19 cellular contexts compared by ENCODE assay signal in the genomic region with DNA sequence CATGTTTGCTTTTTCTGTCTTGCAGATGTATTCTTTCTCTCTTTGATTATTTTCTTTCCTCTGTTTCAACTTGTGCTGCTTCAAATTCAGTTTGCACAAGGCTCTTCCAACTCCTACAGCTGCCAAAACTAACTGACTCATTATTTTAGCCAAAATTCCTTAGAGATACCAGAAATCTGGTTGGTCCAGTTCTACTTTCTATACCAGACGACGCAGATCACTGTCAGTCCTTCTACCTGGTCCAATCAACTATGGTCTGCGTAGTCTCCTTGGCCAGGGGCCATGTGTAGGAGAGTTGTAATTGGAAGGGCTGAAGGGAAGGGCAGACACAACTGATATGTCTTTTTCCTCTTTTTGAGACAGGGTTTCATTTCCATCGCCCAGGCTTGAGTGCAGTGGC. TPM values are rescaled to one million over a fixed set of nuclear protein-coding genes. Genes with fewer than 3 reads are reported as not detected.
DNase-seq lines count a peak whose midpoint lies in the region; ATAC-seq, FAIRE-seq and TF ChIP-seq lines count a peak whose summit lies in the region.
"Had no signal": no experiment of that assay in that cellular context is flagged by ENCODE, and none has a peak within 500 bp of the region (broad histone marks: within the 10 kb centered on the region; RNA-seq: fewer than 3 reads in every experiment).

No MANE protein-coding gene starts in this region.

- intact Hi-C loops in K562 (cut with micrococcal nuclease), result no loop called here
- intact Hi-C loops in heart right ventricle (cut with DNase I), result loop anchor here in 3 of 10 donors (10.0 kb wide), 1 partner anchor 52 kb away; a partner anchor contains a TSS

- BruUV-seq in K562 (replicated peaks; lab: Mats Ljungman, UMichigan), result no TSS peak

- in situ Hi-C loops in K562 (cut with MboI), result no loop called here

- 36% methylated on average over 4 of the region's 4 CpGs for WGBS in K562 (ENCODE audit: insufficient coverage, low coverage, missing lambda C conversion rate)
- 59 to 72% methylated on average over 4 of the region's 4 CpGs for WGBS in heart right ventricle, 2 donors
- WGBS in suprapubic skin, result 37% methylated on average over 4 of the region's 4 CpGs

- H3K4me2 ChIP-seq in K562 (ENCODE audit: insufficient read depth, low read length), result no peak overlapping the region

- H3K27me3 ChIP-seq in K562 (ENCODE audit: control insufficient read depth in 2 of 2, insufficient read depth in 2 of 2, low read length in 2 of 2), result no peaks in the 10 kb centered on the region
- H3K27me3 ChIP-seq in heart right ventricle, result no peaks in the 10 kb centered on the region
- H3K27me3 ChIP-seq in suprapubic skin, result no peaks in the 10 kb centered on the region

- CTCF ChIA-PET in K562 (lab: Yijun Ruan, JAX; ENCODE audit: low intra/inter-chr PET ratio), result no interaction called here

- no peak overlapping the region; the same call in 2 of the 3 replicates for H3K27ac ChIP-seq in K562 (ENCODE audit: extremely low read depth, low read depth, low read length)
- H3K27ac ChIP-seq in heart right ventricle, result peak overlapping the region in 2 of 10 donors; percentile 1 to 19
- H3K27ac ChIP-seq in suprapubic skin, result peak overlapping the region; percentile 79

- TF ChIP-seq EP300 in K562 (IDR thresholded peaks at IDR 0.05; ENCODE audit: low read length), result no peak
- no peak for TF ChIP-seq EP300 in suprapubic skin (IDR thresholded peaks at IDR 0.05)

- TF ChIP-seq CTCF in K562 (IDR thresholded peaks at IDR 0.05 in 2 of 3, conservative IDR thresholded peaks at IDR 0.05 in 1 of 3; ENCODE audit: insufficient read depth in 2 of 3, low read depth in 1 of 3, low read length in 3 of 3) (no peak), heart right ventricle (IDR thresholded peaks at IDR 0.05) (no peak), suprapubic skin (IDR thresholded peaks at IDR 0.05) (no peak)

- no peaks in the 10 kb centered on the region for H3K9me1 ChIP-seq in K562 (ENCODE audit: control insufficient read depth, insufficient read depth, low read length)

- no peak overlapping the region for H3K9ac ChIP-seq in K562 (ENCODE audit: insufficient read depth in 1 of 2, low read depth in 2 of 2, low read length in 2 of 2)

- TF ChIP-seq POLR2A in K562 (conservative IDR thresholded peaks at IDR 0.05), result no peak
- no peak for TF ChIP-seq POLR2A in suprapubic skin (IDR thresholded peaks at IDR 0.05)

- DNase-seq in OCI-M1 (lab: John Stamatoyannopoulos, UW) (peak; percentile 100), K562 (ENCODE audit: extremely low read depth in 1 of 4, low spot score in 3 of 4) (no peak), heart right ventricle (no peak), suprapubic skin (ENCODE audit: low spot score in 2 of 2) (no peak), NCI-H2227 treated with DMSO at 0.1 percent for 48 hours (lab: John Stamatoyannopoulos, UW) (no peak), amniotic stem cell (lab: John Stamatoyannopoulos, UW) (no peak)
- DNase-seq in activated T-cell treated with anti-CD3 and anti-CD28 coated beads, Interleukin-2, amount 50 U/mL, for 1 hour, result no peak
- DNase-seq: activated CD8-positive, alpha-beta T cell treated with anti-CD3 and anti-CD28 coated beads, Interleukin-2, amount 10 ng/mL, durations not matched to agents 7 days and 5 days; activated effector memory CD4-positive, alpha-beta T cell treated with Interleukin-2 at 50 U/mL for 16 hours; amygdala; C1 segment of cervical spinal cord; cortex of kidney; DMS153; HFFc6; NCI-H1417 had no signal

- POLR2A ChIA-PET in K562 (lab: Yijun Ruan, JAX), result interaction anchor here (0.5 to 1.0 kb wide), 2 partner anchors 8 to 30 kb away, joined by 4 read pairs; no protein-coding TSS in a partner anchor

- peaks cover 0 to 17% of the 10 kb centered on the region in 2 experiments; a peak in 2 of 5 replicates for H3K4me1 ChIP-seq in K562 (replicated peaks in 1 of 2; ENCODE audit: control insufficient read depth in 2 of 2, insufficient read depth in 2 of 2, low read length in 2 of 2)
- peaks cover 0 to 42% (median 32%) of the 10 kb centered on the region in 9 donors for H3K4me1 ChIP-seq in heart right ventricle
- peaks cover 59% of the 10 kb centered on the region for H3K4me1 ChIP-seq in suprapubic skin

- no peaks in the 10 kb centered on the region for H3K9me3 ChIP-seq in K562 (replicated peaks; ENCODE audit: control insufficient read depth, insufficient read depth, low read depth, low read length)
- no peaks in the 10 kb centered on the region for H3K9me3 ChIP-seq in heart right ventricle
- no peaks in the 10 kb centered on the region for H3K9me3 ChIP-seq in suprapubic skin

- H3K36me3 ChIP-seq in K562 (ENCODE audit: control insufficient read depth, insufficient read depth, low read length), result no peaks in the 10 kb centered on the region
- no peaks in the 10 kb centered on the region for H3K36me3 ChIP-seq in heart right ventricle
- H3K36me3 ChIP-seq in suprapubic skin, result no peaks in the 10 kb centered on the region

- H2AFZ ChIP-seq in K562 (ENCODE audit: low read depth, low read length), result no peak overlapping the region

- no peak; the same call in 2 of the 3 replicates for ATAC-seq in K562
- peak in 6 of 8 donors; percentile 23 to 64 (median 56) for ATAC-seq in heart right ventricle
- ATAC-seq: activated CD8-positive, alpha-beta T cell treated with anti-CD3 and anti-CD28 coated beads, Interleukin-2, amount 10 ng/mL, durations not matched to agents 7 days and 5 days; natural killer cell treated with Interleukin-12 subunit alpha and Interleukin-12 subunit beta and Interleukin-15 and Interleukin-18, amount 100 ng/mL, for 72 hours had no signal

- H4K20me1 ChIP-seq in K562 (replicated peaks; ENCODE audit: control insufficient read depth, insufficient read depth, low read length), result no peaks in the 10 kb centered on the region

- TF ChIP-seq RAD21 in K562 (CRISPR knock-in tag; conservative IDR thresholded peaks at IDR 0.05 in 1 of 2, IDR thresholded peaks at IDR 0.05 in 1 of 2), result no peak

- H3K4me3 ChIP-seq in K562 (no peak overlapping the region), heart right ventricle (no peak overlapping the region), suprapubic skin (no peak overlapping the region)

- FAIRE-seq in K562 (lab: Jason Lieb, UNC), result no peak
- FAIRE-seq: GM18507, GM19239, TTC549 had no signal

- H3K79me2 ChIP-seq in K562 (ENCODE audit: control insufficient read depth, insufficient read depth, low read length), result no peaks in the 10 kb centered on the region; the same call in 2 of the 3 replicates

TF ChIP-seq in K562, 482 proteins besides CTCF, POLR2A, EP300 and RAD21:
- TF ChIP-seq, protein P1, sequence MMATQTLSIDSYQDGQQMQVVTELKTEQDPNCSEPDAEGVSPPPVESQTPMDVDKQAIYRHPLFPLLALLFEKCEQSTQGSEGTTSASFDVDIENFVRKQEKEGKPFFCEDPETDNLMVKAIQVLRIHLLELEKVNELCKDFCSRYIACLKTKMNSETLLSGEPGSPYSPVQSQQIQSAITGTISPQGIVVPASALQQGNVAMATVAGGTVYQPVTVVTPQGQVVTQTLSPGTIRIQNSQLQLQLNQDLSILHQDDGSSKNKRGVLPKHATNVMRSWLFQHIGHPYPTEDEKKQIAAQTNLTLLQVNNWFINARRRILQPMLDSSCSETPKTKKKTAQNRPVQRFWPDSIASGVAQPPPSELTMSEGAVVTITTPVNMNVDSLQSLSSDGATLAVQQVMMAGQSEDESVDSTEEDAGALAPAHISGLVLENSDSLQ (IDR thresholded peaks at IDR 0.05), result peak; percentile 37; the same call in 1 of the 2 replicates
- TF ChIP-seq, protein P2, sequence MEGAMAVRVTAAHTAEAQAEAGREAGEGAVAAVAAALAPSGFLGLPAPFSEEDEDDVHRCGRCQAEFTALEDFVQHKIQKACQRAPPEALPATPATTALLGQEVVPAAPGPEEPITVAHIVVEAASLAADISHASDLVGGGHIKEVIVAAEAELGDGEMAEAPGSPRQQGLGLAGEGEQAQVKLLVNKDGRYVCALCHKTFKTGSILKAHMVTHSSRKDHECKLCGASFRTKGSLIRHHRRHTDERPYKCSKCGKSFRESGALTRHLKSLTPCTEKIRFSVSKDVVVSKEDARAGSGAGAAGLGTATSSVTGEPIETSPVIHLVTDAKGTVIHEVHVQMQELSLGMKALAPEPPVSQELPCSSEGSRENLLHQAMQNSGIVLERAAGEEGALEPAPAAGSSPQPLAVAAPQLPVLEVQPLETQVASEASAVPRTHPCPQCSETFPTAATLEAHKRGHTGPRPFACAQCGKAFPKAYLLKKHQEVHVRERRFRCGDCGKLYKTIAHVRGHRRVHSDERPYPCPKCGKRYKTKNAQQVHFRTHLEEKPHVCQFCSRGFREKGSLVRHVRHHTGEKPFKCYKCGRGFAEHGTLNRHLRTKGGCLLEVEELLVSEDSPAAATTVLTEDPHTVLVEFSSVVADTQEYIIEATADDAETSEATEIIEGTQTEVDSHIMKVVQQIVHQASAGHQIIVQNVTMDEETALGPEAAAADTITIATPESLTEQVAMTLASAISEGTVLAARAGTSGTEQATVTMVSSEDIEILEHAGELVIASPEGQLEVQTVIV (CRISPR knock-in tag; IDR thresholded peaks at IDR 0.05; ENCODE audit: borderline replicate concordance), result no peak

RNA-seq across cellular contexts. Expression of a gene that starts 51.9 kb away (rescaled TPM):
- total RNA-seq in K562 (2011; cell fraction: chromatin; rRNA removed; ENCODE audit: low replicate concordance), result 47.2 and 144 TPM in 2 replicates
- 15.7 and 20.1 TPM in 2 replicates for total RNA-seq in K562 (2011; cell fraction: nucleolus; rRNA removed)
- 35.0 and 35.2 TPM in 2 replicates for total RNA-seq in K562 (2011; cell fraction: nucleoplasm; rRNA removed)
- total RNA-seq in K562 (2014; rRNA removed), result 10.1 and 10.6 TPM in 2 replicates
- total RNA-seq in K562 (2014; rRNA removed; fragmentation: Illumina TruSeq; extraction: Trizol), result 21.4 and 23.8 TPM in 2 replicates
- 20.7 and 21.5 TPM in 2 replicates for total RNA-seq in K562 (2015; rRNA removed; fragmentation: Illumina TruSeq; extraction: Trizol)
- total RNA-seq in K562 (2021), result 16.5 and 18.5 TPM in 2 replicates
- polyA plus RNA-seq in K562 (2011; rRNA removed), result 21.4 and 23.4 TPM in 2 replicates
- 3.8 and 11.2 TPM in 2 replicates for polyA plus RNA-seq in K562 (2011; cell fraction: cytosol; rRNA removed)
- polyA plus RNA-seq in K562 (2011; cell fraction: nucleus; rRNA removed), result 16.9 and 26.8 TPM in 2 replicates
- 10.4 and 11.5 TPM in 2 replicates for polyA plus RNA-seq in K562 (2012)
- polyA plus RNA-seq in K562 (2014; fragmentation: Illumina TruSeq; extraction: Trizol), result 12.7 and 15.3 TPM in 2 replicates
- polyA plus RNA-seq in K562 (2014; fragmentation: Nextera tagmentation; extraction: Ambion mirVana), result 1 to 10 TPM; 4.7 to 5.1 TPM
- polyA plus RNA-seq in K562 (2014; rRNA removed), result 9.8 and 13.4 TPM in 2 replicates
- polyA minus RNA-seq in K562 (2011; rRNA and poly(A)+ RNA removed), result 70.6 and 91.4 TPM in 2 replicates
- 13.9 and 19.0 TPM in 2 replicates for polyA minus RNA-seq in K562 (2011; cell fraction: cytosol; rRNA and poly(A)+ RNA removed)
- 34.7 and 74.5 TPM in 2 replicates for polyA minus RNA-seq in K562 (2011; cell fraction: nucleus; rRNA and poly(A)+ RNA removed)
- 10 to 100 TPM in 9 of 10 donors, 1 to 10 TPM in 1; 7.0 to 95.6 (median 44.8) TPM for total RNA-seq in heart right ventricle
- 1 to 10 TPM; 2.3 to 6.7 TPM for polyA plus RNA-seq in heart right ventricle
- 10 to 100 TPM; 25.4 to 64.0 (median 36.5) TPM for total RNA-seq in suprapubic skin
